9 cellular contexts compared by ENCODE assay signal in genomic region chr19:49018388-49019241, GRCh38. TPM values are rescaled to one million over a fixed set of nuclear protein-coding genes. Genes with fewer than 3 reads are reported as not detected.
DNase-seq lines count a peak whose midpoint lies in the region; ATAC-seq, FAIRE-seq and TF ChIP-seq lines count a peak whose summit lies in the region.
"Not testable (repeated sequence)": the region's sequence is repeated elsewhere in the genome, so short reads cannot be mapped to it uniquely, and the experiment has no call there.
"Had no signal": no experiment of that assay in that cellular context is flagged by ENCODE, and none has a peak within 500 bp of the region (broad histone marks: within the 10 kb centered on the region; RNA-seq: fewer than 3 reads in every experiment).

No MANE protein-coding gene starts in this region.

- 63% methylated on average over 36 of the region's 50 CpGs; no CpG with 5 or more reads in 1 of the 2 experiments for WGBS in H1 (ENCODE audit: extremely low coverage in 1 of 2, insufficient coverage in 1 of 2, insufficient read length in 1 of 2, insufficient replicate concordance in 2 of 2, low coverage in 1 of 2, low lambda C conversion rate in 2 of 2, missing lambda C conversion rate in 1 of 2), 2 experiments
- 3% methylated on average over 24 of the region's 50 CpGs for WGBS in suprapubic skin

- not testable (repeated sequence) for H3K79me1 ChIP-seq in H1 (ENCODE audit: low read depth, low read length)

- peaks cover 7 to 39% (median 15%) of the 10 kb centered on the region in 4 donors for H3K4me1 Mint-ChIP-seq in CD4-positive, CD25-positive, alpha-beta regulatory T cell
- peaks cover 31% of the 10 kb centered on the region for H3K4me1 Mint-ChIP-seq in HFFc6 (ENCODE audit: low read depth)

- not testable (repeated sequence) for H2BK20ac ChIP-seq in H1 (ENCODE audit: low read length)

- not testable (repeated sequence) for H2BK15ac ChIP-seq in H1 (ENCODE audit: low read length)

- TF ChIP-seq EP300 in H1 (IDR thresholded peaks at IDR 0.05; ENCODE audit: borderline replicate concordance in 1 of 2, low read depth in 2 of 2, low read length in 2 of 2); suprapubic skin (IDR thresholded peaks at IDR 0.05): not testable (repeated sequence)

- H4K20me1 ChIP-seq in H1 (replicated peaks in 1 of 2; ENCODE audit: control insufficient read depth in 1 of 2, insufficient read depth in 2 of 2, low read length in 2 of 2) = not testable (repeated sequence)

- not testable (repeated sequence) for H3K27me3 ChIP-seq in CD4-positive, CD25-positive, alpha-beta regulatory T cell (ENCODE audit: control insufficient read depth, insufficient read depth, low read length); RWPE2 (ENCODE audit: insufficient read depth, poor library complexity, severe bottlenecking); suprapubic skin
- H3K27me3 ChIP-seq in H1 (replicated peaks in 1 of 4; ENCODE audit: control insufficient read depth in 3 of 4, extremely low read depth in 1 of 4, insufficient read depth in 3 of 4, low read length in 3 of 4) = peaks cover 0 to 15% (median 12%) of the 10 kb centered on the region in 4 experiments; a peak in 6 of 7 replicates

- not testable (repeated sequence) for TF ChIP-seq POLR2A in H1 (IDR thresholded peaks at IDR 0.05; ENCODE audit: control extremely low read depth in 1 of 2, low read depth in 2 of 2, low read length in 2 of 2); suprapubic skin (IDR thresholded peaks at IDR 0.05)

- H3K27ac ChIP-seq in CD4-positive, CD25-positive, alpha-beta regulatory T cell (ENCODE audit: insufficient read depth, low read length, poor library complexity, severe bottlenecking); H1 (ENCODE audit: low read depth, low read length); suprapubic skin: not testable (repeated sequence)
- H3K27ac ChIP-seq in RWPE2 (ENCODE audit: poor library complexity, severe bottlenecking) = peak overlapping the region; percentile 64

- not testable (repeated sequence) for ATAC-seq in CD4-positive, CD25-positive, alpha-beta regulatory T cell (ENCODE audit: low read depth in 2 of 2)
- ATAC-seq in RWPE2 (ENCODE audit: low read depth) = peak; percentile 5; the same call in 2 of the 3 replicates
- ATAC-seq in omental fat pad (ENCODE audit: low FRiP score) = peak; percentile 36

- H2AK5ac ChIP-seq in H1 (ENCODE audit: low read depth, low read length) = not testable (repeated sequence)

- H4K91ac ChIP-seq in H1 (replicated peaks; ENCODE audit: insufficient read length, low read length) = not testable (repeated sequence)

- H3K18ac ChIP-seq in H1 (ENCODE audit: extremely low read depth, low read length) = not testable (repeated sequence)

- not testable (repeated sequence) for H3K79me2 ChIP-seq in H1 (ENCODE audit: control insufficient read depth in 1 of 2, insufficient read depth in 2 of 2, low read length in 2 of 2)

- H4K5ac ChIP-seq in H1 (ENCODE audit: insufficient read length, low read depth, low read length) = not testable (repeated sequence)

- not testable (repeated sequence) for H2BK5ac ChIP-seq in H1 (ENCODE audit: low read depth, low read length)

- not testable (repeated sequence) for H3K9ac ChIP-seq in H1 (replicated peaks in 1 of 4; ENCODE audit: extremely low read depth in 1 of 4, low read depth in 3 of 4, low read length in 3 of 4)

- H3K36me3 ChIP-seq in CD4-positive, CD25-positive, alpha-beta regulatory T cell (ENCODE audit: control insufficient read depth, insufficient read depth, low read length); RWPE2 (ENCODE audit: low read depth): not testable (repeated sequence)
- H3K36me3 ChIP-seq in H1 (ENCODE audit: control insufficient read depth in 2 of 4, insufficient read depth in 4 of 4, low read length in 3 of 4) = peaks cover 5 to 19% (median 10%) of the 10 kb centered on the region in 4 experiments; a peak in 7 of 8 replicates
- peaks cover 24% of the 10 kb centered on the region for H3K36me3 ChIP-seq in suprapubic skin

- H3K4ac ChIP-seq in H1 (replicated peaks; ENCODE audit: insufficient read length, low read depth, low read length) = not testable (repeated sequence)

- not testable (repeated sequence) for H3K56ac ChIP-seq in H1 (replicated peaks; ENCODE audit: insufficient read length, low read depth, low read length)

- not testable (repeated sequence) for H3K9me3 Mint-ChIP-seq in CD4-positive, CD25-positive, alpha-beta regulatory T cell; HFFc6

- peak overlapping the region; percentile 78 to 82 for H3K4me2 ChIP-seq in H1 (ENCODE audit: insufficient read depth in 1 of 2, low read depth in 2 of 2, low read length in 2 of 2)

- H4K8ac ChIP-seq in H1 (ENCODE audit: extremely low read depth, insufficient read depth, low read length) = not testable (repeated sequence)

- H3K36me3 Mint-ChIP-seq in CD4-positive, CD25-positive, alpha-beta regulatory T cell = not testable (repeated sequence)
- H3K36me3 Mint-ChIP-seq in HFFc6 (ENCODE audit: low read depth) = peaks cover 14% of the 10 kb centered on the region; the same call in 1 of the 2 replicates

- H3K4me3 ChIP-seq in CD4-positive, CD25-positive, alpha-beta regulatory T cell (ENCODE audit: low read depth, low read length) = peak overlapping the region; percentile 66
- H3K4me3 ChIP-seq in RWPE2 (ENCODE audit: severe bottlenecking) (peak overlapping the region; percentile 41), H1 (ENCODE audit: extremely low read depth in 1 of 4, insufficient read depth in 2 of 4, low read depth in 3 of 4, low read length in 4 of 4) (peak overlapping the region; percentile 27 to 68 (median 40); a peak in 4 of 8 replicates), suprapubic skin (peak overlapping the region; percentile 54)

- H2AFZ ChIP-seq in H1 (ENCODE audit: low read length) = not testable (repeated sequence)

- H3K14ac ChIP-seq in H1 (ENCODE audit: insufficient read length) = not testable (repeated sequence)

- H3K4me1 ChIP-seq in CD4-positive, CD25-positive, alpha-beta regulatory T cell (ENCODE audit: control insufficient read depth, insufficient read depth, low read length, poor library complexity, severe bottlenecking) = peaks cover 31% of the 10 kb centered on the region
- not testable (repeated sequence) for H3K4me1 ChIP-seq in RWPE2 (ENCODE audit: insufficient read depth, poor library complexity, severe bottlenecking)
- H3K4me1 ChIP-seq in H1 (replicated peaks in 1 of 4; ENCODE audit: control insufficient read depth in 3 of 4, insufficient read depth in 4 of 4, low read length in 3 of 4) = peaks cover 0 to 17% (median 8%) of the 10 kb centered on the region in 4 experiments; a peak in 5 of 7 replicates
- H3K4me1 ChIP-seq in suprapubic skin = peaks cover 27% of the 10 kb centered on the region

- H2BK120ac ChIP-seq in H1 (replicated peaks; ENCODE audit: low read depth, low read length) = not testable (repeated sequence)

- H3K4me3 Mint-ChIP-seq in CD4-positive, CD25-positive, alpha-beta regulatory T cell = peak overlapping the region; percentile 80 to 94 (median 92)
- peak overlapping the region; percentile 80 for H3K4me3 Mint-ChIP-seq in HFFc6

- H3K23ac ChIP-seq in H1 (ENCODE audit: insufficient read length) = not testable (repeated sequence)

- CTCF ChIA-PET in H1 (lab: Charles Lee; ENCODE audit: partially characterized antibody) = interaction anchor here (0.7 to 8.1 kb wide), 15 partner anchors 9 to 324 kb away, joined by 3 to 46 read pairs (median 4); partner anchors contain the start of genes CGB2 and CGB7

- H3K23me2 ChIP-seq in H1 (ENCODE audit: low read depth, low read length) = not testable (repeated sequence)

- not testable (repeated sequence) for FAIRE-seq in H1 (lab: Jason Lieb, UNC)

- not testable (repeated sequence) for H2BK12ac ChIP-seq in H1 (ENCODE audit: low read depth, low read length)

- not testable (repeated sequence) for TF ChIP-seq CTCF in HFFc6 (IDR thresholded peaks at IDR 0.05); RWPE2 (IDR thresholded peaks at IDR 0.05; ENCODE audit: poor library complexity, severe bottlenecking); H1 (IDR thresholded peaks at IDR 0.05; ENCODE audit: control extremely low read depth in 1 of 3, insufficient read depth in 1 of 3, low read depth in 1 of 3, low read length in 3 of 3); omental fat pad (IDR thresholded peaks at IDR 0.05); suprapubic skin (IDR thresholded peaks at IDR 0.05)

- peak overlapping the region; percentile 79 to 92 (median 90) for H3K27ac Mint-ChIP-seq in CD4-positive, CD25-positive, alpha-beta regulatory T cell
- peak overlapping the region; percentile 45 for H3K27ac Mint-ChIP-seq in HFFc6

- POLR2A ChIA-PET in H1 (lab: Charles Lee; ENCODE audit: partially characterized antibody) = interaction anchor here (0.7 to 1.5 kb wide), 9 partner anchors 8 to 128 kb away, joined by 3 to 4 read pairs (median 3); partner anchors contain the start of genes GYS1 and RUVBL2

- not testable (repeated sequence) for H3K9me3 ChIP-seq in CD4-positive, CD25-positive, alpha-beta regulatory T cell (ENCODE audit: control insufficient read depth in 2 of 2, low read length in 2 of 2); RWPE2 (ENCODE audit: severe bottlenecking); H1 (ENCODE audit: insufficient read depth in 2 of 2, low read depth in 1 of 2, low read length in 1 of 2); suprapubic skin

- peak in 2 of 3 donors; percentile 28 to 53 for DNase-seq in CD4-positive, CD25-positive, alpha-beta regulatory T cell
- not testable (repeated sequence) for DNase-seq in HFFc6; RWPE2 (ENCODE audit: low spot score); H1 (ENCODE audit: low read depth in 1 of 2, low spot score in 2 of 2); suprapubic skin (ENCODE audit: low spot score in 2 of 2)
- DNase-seq in activated naive CD4-positive, alpha-beta T cell treated with Interleukin-2 at 50 U/mL for 16 hours = peak; percentile 24
- DNase-seq in islet precursor cell (peak; percentile 51), omental fat pad (ENCODE audit: low spot score) (peak; percentile 60)

- H3K27me3 Mint-ChIP-seq in CD4-positive, CD25-positive, alpha-beta regulatory T cell = peaks cover 10% of the 10 kb centered on the region
- not testable (repeated sequence) for H3K27me3 Mint-ChIP-seq in HFFc6 (ENCODE audit: insufficient read depth)

- not testable (repeated sequence) for TF ChIP-seq RAD21 in H1 (IDR thresholded peaks at IDR 0.05 in 1 of 2, conservative IDR thresholded peaks at IDR 0.05 in 1 of 2; ENCODE audit: low read depth in 2 of 2, low read length in 2 of 2)

RNA-seq across cellular contexts. Expression of gene LHB, which starts 1.7 kb away (rescaled TPM):
- not detected for total RNA-seq in CD4-positive, CD25-positive, alpha-beta regulatory T cell
- not detected for polyA plus RNA-seq in CD4-positive, CD25-positive, alpha-beta regulatory T cell
- under 1 TPM in 1 of 6 experiments, not detected in 5; 0.46 TPM for total RNA-seq in HFFc6 (2021; fragmentation: NEBNext Ultra II Directional; extraction: Animal tissue kit (Norgen Biotek cat#: 25700))
- total RNA-seq in H1 (2021; fragmentation: NEBNext Ultra II Directional; extraction: Animal tissue kit (Norgen Biotek cat#: 25700)) = not detected in 2 replicates
- 0.53 and 1.2 TPM in 2 replicates for polyA plus RNA-seq in H1 (2011; rRNA removed)
- 0.32 TPM for polyA plus RNA-seq in H1 (2011; cell fraction: cytosol; rRNA removed)
- polyA plus RNA-seq in H1 (2011; cell fraction: nucleus; rRNA removed) = 4.1 TPM
- 0.51 to 0.84 TPM (median 0.60 TPM) in 3 of 4 replicates, not detected in the other for polyA plus RNA-seq in H1 (2012, experiment 1 of 2)
- not detected for polyA plus RNA-seq in H1 (2012, experiment 2 of 2)
- 0.28 TPM for polyA plus RNA-seq in H1 (2013, experiment 1 of 2)
- polyA plus RNA-seq in H1 (2013, experiment 2 of 2) = not detected
- not detected in 2 replicates for polyA minus RNA-seq in H1 (2011; rRNA and poly(A)+ RNA removed)
- not detected for polyA minus RNA-seq in H1 (2011; cell fraction: cytosol; rRNA and poly(A)+ RNA removed)
- polyA minus RNA-seq in H1 (2011; cell fraction: nucleus; rRNA and poly(A)+ RNA removed) = not detected
- total RNA-seq in omental fat pad = not detected
- not detected for total RNA-seq in suprapubic skin
- total RNA-seq: cerebellum had no signal

RNA-seq across cellular contexts. Expression of gene CGB3, which starts 5.5 kb away (rescaled TPM):
- not detected for total RNA-seq in CD4-positive, CD25-positive, alpha-beta regulatory T cell
- not detected for polyA plus RNA-seq in CD4-positive, CD25-positive, alpha-beta regulatory T cell
- total RNA-seq in HFFc6 (2021; fragmentation: NEBNext Ultra II Directional; extraction: Animal tissue kit (Norgen Biotek cat#: 25700)) = not detected
- not detected in 2 replicates for total RNA-seq in H1 (2021; fragmentation: NEBNext Ultra II Directional; extraction: Animal tissue kit (Norgen Biotek cat#: 25700))
- polyA plus RNA-seq in H1 (2011; rRNA removed) = 0.09 TPM in 1 of 2 replicates, not detected in the other
- polyA plus RNA-seq in H1 (2011; cell fraction: cytosol; rRNA removed) = not detected
- not detected for polyA plus RNA-seq in H1 (2011; cell fraction: nucleus; rRNA removed)
- polyA plus RNA-seq in H1 (2012, experiment 1 of 2) = not detected in 4 replicates
- polyA plus RNA-seq in H1 (2012, experiment 2 of 2) = 0.50 TPM
- polyA plus RNA-seq in H1 (2013, experiment 1 of 2) = 0.12 TPM
- not detected for polyA plus RNA-seq in H1 (2013, experiment 2 of 2)
- polyA minus RNA-seq in H1 (2011; rRNA and poly(A)+ RNA removed) = not detected in 2 replicates
- polyA minus RNA-seq in H1 (2011; cell fraction: cytosol; rRNA and poly(A)+ RNA removed) = not detected
- not detected for polyA minus RNA-seq in H1 (2011; cell fraction: nucleus; rRNA and poly(A)+ RNA removed)
- total RNA-seq in omental fat pad (not detected), suprapubic skin (not detected)
- total RNA-seq: cerebellum had no signal

RNA-seq across cellular contexts. Expression of gene CGB2, which starts 13.1 kb away (rescaled TPM):
- total RNA-seq in CD4-positive, CD25-positive, alpha-beta regulatory T cell = not detected
- not detected for polyA plus RNA-seq in CD4-positive, CD25-positive, alpha-beta regulatory T cell
- under 1 TPM in 1 of 6 experiments, not detected in 5; 0.55 TPM for total RNA-seq in HFFc6 (2021; fragmentation: NEBNext Ultra II Directional; extraction: Animal tissue kit (Norgen Biotek cat#: 25700))
- total RNA-seq in H1 (2021; fragmentation: NEBNext Ultra II Directional; extraction: Animal tissue kit (Norgen Biotek cat#: 25700)) = 0.71 TPM in 1 of 2 replicates, not detected in the other
- polyA plus RNA-seq in H1 (2011; rRNA removed) = 3.2 and 3.9 TPM in 2 replicates
- 1.5 TPM for polyA plus RNA-seq in H1 (2011; cell fraction: cytosol; rRNA removed)
- polyA plus RNA-seq in H1 (2011; cell fraction: nucleus; rRNA removed) = 2.2 TPM
- 0.87 to 1.4 TPM (median 1.4 TPM) in 3 of 4 replicates, not detected in the other for polyA plus RNA-seq in H1 (2012, experiment 1 of 2)
- 1.2 TPM for polyA plus RNA-seq in H1 (2012, experiment 2 of 2)
- polyA plus RNA-seq in H1 (2013, experiment 1 of 2) = 0.95 TPM
- 1.2 TPM for polyA plus RNA-seq in H1 (2013, experiment 2 of 2)
- polyA minus RNA-seq in H1 (2011; rRNA and poly(A)+ RNA removed) = 0.34 and 1.3 TPM in 2 replicates
- not detected for polyA minus RNA-seq in H1 (2011; cell fraction: cytosol; rRNA and poly(A)+ RNA removed)
- polyA minus RNA-seq in H1 (2011; cell fraction: nucleus; rRNA and poly(A)+ RNA removed) = not detected
- total RNA-seq in omental fat pad = not detected
- total RNA-seq in suprapubic skin = not detected
- total RNA-seq: cerebellum had no signal

RNA-seq across cellular contexts. Expression of gene CGB1, which starts 18.1 kb away (rescaled TPM):
- not detected for total RNA-seq in CD4-positive, CD25-positive, alpha-beta regulatory T cell
- polyA plus RNA-seq in CD4-positive, CD25-positive, alpha-beta regulatory T cell = not detected
- total RNA-seq in HFFc6 (2021; fragmentation: NEBNext Ultra II Directional; extraction: Animal tissue kit (Norgen Biotek cat#: 25700)) = 1 to 10 TPM in 1 of 6 experiments, under 1 TPM in 1, not detected in 4; 0.38 to 1.0 TPM
- not detected in 2 replicates for total RNA-seq in H1 (2021; fragmentation: NEBNext Ultra II Directional; extraction: Animal tissue kit (Norgen Biotek cat#: 25700))
- 0.83 TPM in 1 of 2 replicates, not detected in the other for polyA plus RNA-seq in H1 (2011; rRNA removed)
- polyA plus RNA-seq in H1 (2011; cell fraction: cytosol; rRNA removed) = not detected
- not detected for polyA plus RNA-seq in H1 (2011; cell fraction: nucleus; rRNA removed)
- polyA plus RNA-seq in H1 (2012, experiment 1 of 2) = not detected in 4 replicates
- not detected for polyA plus RNA-seq in H1 (2012, experiment 2 of 2)
- polyA plus RNA-seq in H1 (2013, experiment 1 of 2) = not detected
- polyA plus RNA-seq in H1 (2013, experiment 2 of 2) = not detected
- not detected in 2 replicates for polyA minus RNA-seq in H1 (2011; rRNA and poly(A)+ RNA removed)
- not detected for polyA minus RNA-seq in H1 (2011; cell fraction: cytosol; rRNA and poly(A)+ RNA removed)
- polyA minus RNA-seq in H1 (2011; cell fraction: nucleus; rRNA and poly(A)+ RNA removed) = not detected
- not detected for total RNA-seq in omental fat pad
- not detected for total RNA-seq in suprapubic skin
- total RNA-seq: cerebellum had no signal

RNA-seq across cellular contexts. Expression of gene RUVBL2, which starts 24.9 kb away (rescaled TPM):
- 18.5 TPM for total RNA-seq in CD4-positive, CD25-positive, alpha-beta regulatory T cell
- polyA plus RNA-seq in CD4-positive, CD25-positive, alpha-beta regulatory T cell = 10 to 100 TPM; 49.1 to 60.2 (median 52.9) TPM
- total RNA-seq in HFFc6 (2021; fragmentation: NEBNext Ultra II Directional; extraction: Animal tissue kit (Norgen Biotek cat#: 25700)) = 100 to 1,000 TPM; 131 to 161 (median 159) TPM
- total RNA-seq in H1 (2021; fragmentation: NEBNext Ultra II Directional; extraction: Animal tissue kit (Norgen Biotek cat#: 25700)) = 152 and 160 TPM in 2 replicates
- polyA plus RNA-seq in H1 (2011; rRNA removed) = 247 and 341 TPM in 2 replicates
- 318 TPM for polyA plus RNA-seq in H1 (2011; cell fraction: cytosol; rRNA removed)
- 322 TPM for polyA plus RNA-seq in H1 (2011; cell fraction: nucleus; rRNA removed)
- 172 to 250 TPM (median 216 TPM) in 4 replicates for polyA plus RNA-seq in H1 (2012, experiment 1 of 2)
- polyA plus RNA-seq in H1 (2012, experiment 2 of 2) = 191 TPM
- polyA plus RNA-seq in H1 (2013, experiment 1 of 2) = 85.2 TPM
- polyA plus RNA-seq in H1 (2013, experiment 2 of 2) = 79.0 TPM
- polyA minus RNA-seq in H1 (2011; rRNA and poly(A)+ RNA removed) = 148 and 152 TPM in 2 replicates
- 139 TPM for polyA minus RNA-seq in H1 (2011; cell fraction: cytosol; rRNA and poly(A)+ RNA removed)
- polyA minus RNA-seq in H1 (2011; cell fraction: nucleus; rRNA and poly(A)+ RNA removed) = 97.5 TPM
- total RNA-seq in omental fat pad (10 to 100 TPM; 66.3 to 83.9 (median 72.4) TPM), suprapubic skin (10 to 100 TPM; 37.3 to 70.3 (median 68.8) TPM)
